ENCODE assay signal across 16 cellular contexts in genomic region chr14:28784262-28785021, GRCh38. TPM values are rescaled to one million over a fixed set of nuclear protein-coding genes. Genes with fewer than 3 reads are reported as not detected.
DNase-seq lines count a peak whose midpoint lies in the region; ATAC-seq and TF ChIP-seq lines count a peak whose summit lies in the region.
"Had no signal": no experiment of that assay in that cellular context is flagged by ENCODE, and none has a peak within 500 bp of the region (broad histone marks: within the 10 kb centered on the region; RNA-seq: fewer than 3 reads in every experiment).

No MANE protein-coding gene starts in this region.

- no peaks in the 10 kb centered on the region for H4K20me1 ChIP-seq in smooth muscle cell (ENCODE audit: low read depth)

- H3K36me3 ChIP-seq in smooth muscle cell (ENCODE audit: low read depth), result no peaks in the 10 kb centered on the region
- H3K36me3 ChIP-seq: upper lobe of right lung had no signal

- no peaks in the 10 kb centered on the region for H3K79me2 ChIP-seq in smooth muscle cell (ENCODE audit: low read depth)

- no peak overlapping the region for H3K27ac ChIP-seq in smooth muscle cell (ENCODE audit: low read depth)
- H3K27ac ChIP-seq: 22Rv1, foreskin keratinocyte, upper lobe of right lung had no signal

- peaks cover 99% of the 10 kb centered on the region for H3K27me3 ChIP-seq in smooth muscle cell (ENCODE audit: low read depth)

- H3K4me2 ChIP-seq in smooth muscle cell, result peak overlapping the region; percentile 93

- no peaks in the 10 kb centered on the region for H3K9me3 ChIP-seq in smooth muscle cell (replicated peaks; ENCODE audit: low read depth)
- H3K9me3 ChIP-seq: Caco-2, upper lobe of right lung had no signal

- no peak overlapping the region for H3K9ac ChIP-seq in smooth muscle cell (ENCODE audit: low read depth)

- no peak overlapping the region for H2AFZ ChIP-seq in smooth muscle cell (ENCODE audit: low read depth)

- peak overlapping the region; percentile 51 for H3K4me3 ChIP-seq in smooth muscle cell

- peaks cover 8% of the 10 kb centered on the region for H3K4me1 ChIP-seq in smooth muscle cell (ENCODE audit: low read depth)
- H3K4me1 ChIP-seq: Caco-2, foreskin keratinocyte, upper lobe of right lung had no signal

- DNase-seq in NCI-H146 (lab: John Stamatoyannopoulos, UW), result peak; percentile 20
- no peak for DNase-seq in NCI-H146 treated with DMSO at 0.1 percent for 48 hours (lab: John Stamatoyannopoulos, UW; ENCODE audit: unreplicated experiment)
- peak; percentile 52 for DNase-seq in astrocyte of the hippocampus (ENCODE audit: low read depth, low spot score)
- DNase-seq in inferior parietal cortex (ENCODE audit: extremely low spot score), result peak; percentile 55
- DNase-seq in smooth muscle cell (lab: John Stamatoyannopoulos, UW; ENCODE audit: unreplicated experiment), result no peak
- no peak for DNase-seq in midbrain (lab: John Stamatoyannopoulos, UW)
- no peak for DNase-seq in NCI-H1092 treated with DMSO at 0.1 percent for 48 hours (lab: John Stamatoyannopoulos, UW)
- DNase-seq: activated gamma-delta T cell treated with Interleukin-2 at 50 U/mL for 16 hours, Caco-2, foreskin keratinocyte, occipital lobe, upper lobe of right lung had no signal

- 5% methylated on average over 12 of the region's 12 CpGs for WGBS in smooth muscle cell (ENCODE audit: low lambda C conversion rate)

- no peaks in the 10 kb centered on the region for H3F3A ChIP-seq in smooth muscle cell (ENCODE audit: low read depth)

- no peak for TF ChIP-seq CTCF in smooth muscle cell (IDR thresholded peaks at IDR 0.05; ENCODE audit: borderline replicate concordance, insufficient read depth, poor library complexity, severe bottlenecking)

- no peak for ATAC-seq in GM21619 (IDR thresholded peaks at IDR 0.05; ENCODE audit: unreplicated experiment)
- ATAC-seq: left lobe of liver had no signal

RNA-seq across cellular contexts. Expression of gene FOXG1, which starts 17.9 kb away (rescaled TPM):
- total RNA-seq in smooth muscle cell, result not detected in 2 replicates
- not detected in 2 replicates for polyA plus RNA-seq in smooth muscle cell
- total RNA-seq: Caco-2, foreskin keratinocyte, left lobe of liver, RPMI7951, upper lobe of right lung had no signal
- polyA plus RNA-seq: foreskin keratinocyte had no signal

Comparison
In these comparisons a context has a peak if more than half of its experiments do, and no peak if none do; other contexts are left out.
1. DNase-seq: peak in NCI-H146 (single experiment), astrocyte of the hippocampus (single experiment) and inferior parietal cortex (single experiment); none in NCI-H146 treated with DMSO at 0.1 percent for 48 hours (single experiment), smooth muscle cell (single experiment), midbrain (single experiment) and NCI-H1092 treated with DMSO at 0.1 percent for 48 hours (single experiment).